In genomic region chr19:16891696-16892382, GRCh38 we compare ENCODE assay signal across 25 cellular contexts. TPM values are rescaled to one million over a fixed set of nuclear protein-coding genes. Genes with fewer than 3 reads are reported as not detected.
"Had no signal": no experiment of that assay in that cellular context is flagged by ENCODE, and none has a peak within 500 bp of the region (broad histone marks: within the 10 kb centered on the region; RNA-seq: fewer than 3 reads in every experiment).

No MANE protein-coding gene starts in this region.

- DNase-seq: activated CD4-positive, alpha-beta T cell treated with anti-CD3 and anti-CD28 coated beads for 4 hours; activated CD4-positive, alpha-beta T cell treated with anti-CD3 and anti-CD28 coated beads, Interleukin-2, amount 50 U/mL, for 48 hours; activated effector memory CD4-positive, alpha-beta T cell treated with anti-CD3 and anti-CD28 coated beads, Interleukin-2, amount 50 U/mL, for 16 hours; activated naive CD4-positive, alpha-beta T cell treated with anti-CD3 and anti-CD28 coated beads, Interleukin-2, amount 10 ng/mL, durations not matched to agents 7 days and 5 days; amygdala; colonic mucosa; dorsolateral prefrontal cortex; effector memory CD8-positive, alpha-beta T cell; foreskin melanocyte; naive thymus-derived CD4-positive, alpha-beta T cell; posterior cingulate gyrus; small intestine; stimulated activated CD4-positive, alpha-beta T cell treated with anti-CD3 and anti-CD28 coated beads, Interleukin-2, amount 100 ng/mL, for 24 hours; stomach; T1000 had no signal

- H3K27me3 ChIP-seq: hepatocyte had no signal

- H3K36me3 Mint-ChIP-seq: naive thymus-derived CD4-positive, alpha-beta T cell; type B pancreatic cell; WTC11 had no signal

- H3K4me2 ChIP-seq: hepatocyte had no signal

- H3K4me1 ChIP-seq: colonic mucosa had no signal

- H3K9me3 ChIP-seq: colonic mucosa, stomach, suprapubic skin had no signal

- H2AFZ ChIP-seq: hepatocyte had no signal

- H3K36me3 ChIP-seq: colonic mucosa, stomach, suprapubic skin had no signal

- H3K4me3 ChIP-seq: colonic mucosa, dorsolateral prefrontal cortex, hepatocyte, stomach, suprapubic skin had no signal

- H3K9me3 Mint-ChIP-seq: activated naive CD4-positive, alpha-beta T cell treated with anti-CD3 and anti-CD28 coated beads, Interleukin-2, amount 10 ng/mL, durations not matched to agents 7 days and 5 days; effector memory CD8-positive, alpha-beta T cell; neural crest cell; stimulated activated effector memory CD8-positive, alpha-beta T cell treated with anti-CD3 and anti-CD28 coated beads, Interleukin-12 subunit alpha, Interleukin-12 subunit beta, amount 100 ng/mL, for 72 hours; T-helper 1 cell treated with Interleukin-12 subunit alpha and Interleukin-12 subunit beta and Interleukin-4 antibody, amounts not matched to agents 30 μg/mL and 1 μg/mL, for 36 hours; type B pancreatic cell; WTC11 had no signal

- H3K4me3 Mint-ChIP-seq: activated naive CD4-positive, alpha-beta T cell treated with anti-CD3 and anti-CD28 coated beads, Interleukin-2, amount 10 ng/mL, durations not matched to agents 7 days and 5 days; effector memory CD8-positive, alpha-beta T cell; naive thymus-derived CD4-positive, alpha-beta T cell; neural crest cell; stimulated activated effector memory CD8-positive, alpha-beta T cell treated with anti-CD3 and anti-CD28 coated beads, Interleukin-12 subunit alpha, Interleukin-12 subunit beta, amount 100 ng/mL, for 72 hours; T-helper 1 cell treated with Interleukin-12 subunit alpha and Interleukin-12 subunit beta and Interleukin-4 antibody, amounts not matched to agents 30 μg/mL and 1 μg/mL, for 36 hours; type B pancreatic cell; WTC11 had no signal

- ATAC-seq: effector memory CD8-positive, alpha-beta T cell; esophagus mucosa; naive thymus-derived CD4-positive, alpha-beta T cell; sciatic nerve; stimulated activated effector memory CD8-positive, alpha-beta T cell treated with anti-CD3 and anti-CD28 coated beads, Interleukin-12 subunit alpha, Interleukin-12 subunit beta, amount 100 ng/mL, for 72 hours; WTC11 had no signal

- H3K27ac ChIP-seq: colonic mucosa, dorsolateral prefrontal cortex, hepatocyte, stomach, suprapubic skin had no signal

- H3K27ac Mint-ChIP-seq: activated naive CD4-positive, alpha-beta T cell treated with anti-CD3 and anti-CD28 coated beads, Interleukin-2, amount 10 ng/mL, durations not matched to agents 7 days and 5 days; effector memory CD8-positive, alpha-beta T cell; naive thymus-derived CD4-positive, alpha-beta T cell; stimulated activated effector memory CD8-positive, alpha-beta T cell treated with anti-CD3 and anti-CD28 coated beads, Interleukin-12 subunit alpha, Interleukin-12 subunit beta, amount 100 ng/mL, for 72 hours; T-helper 1 cell treated with Interleukin-12 subunit alpha and Interleukin-12 subunit beta and Interleukin-4 antibody, amounts not matched to agents 30 μg/mL and 1 μg/mL, for 36 hours; type B pancreatic cell; WTC11 had no signal

- H3K79me2 ChIP-seq: hepatocyte had no signal

RNA-seq across cellular contexts. Expression of gene F2RL3, which starts 3.0 kb away (rescaled TPM):
- total RNA-seq: bronchial epithelial cell, neural crest cell had no signal
- polyA plus RNA-seq: naive thymus-derived CD4-positive, alpha-beta T cell had no signal
